ENCODE assay signal across 11 cellular contexts in genomic region chr12:57890191-57891120, GRCh38. TPM values are rescaled to one million over a fixed set of nuclear protein-coding genes. Genes with fewer than 3 reads are reported as not detected.
DNase-seq lines count a peak whose midpoint lies in the region; ATAC-seq, FAIRE-seq and TF ChIP-seq lines count a peak whose summit lies in the region.
"Had no signal": no experiment of that assay in that cellular context is flagged by ENCODE, and none has a peak within 500 bp of the region (broad histone marks: within the 10 kb centered on the region; RNA-seq: fewer than 3 reads in every experiment).

No MANE protein-coding gene starts in this region.

- H3K9me3 ChIP-seq in right atrium auricular region (no peaks in the 10 kb centered on the region), duodenal mucosa (ENCODE audit: control insufficient read depth in 1 of 2, low read length in 2 of 2) (no peaks in the 10 kb centered on the region), aorta (ENCODE audit: control insufficient read depth, low read length) (no peaks in the 10 kb centered on the region)

- H3K4me1 ChIP-seq in right atrium auricular region (peaks cover 0 to 87% of the 10 kb centered on the region in 2 donors), duodenal mucosa (ENCODE audit: control insufficient read depth in 1 of 2, insufficient read depth in 2 of 2, low read length in 2 of 2) (peaks cover 60 to 63% of the 10 kb centered on the region in 2 donors), aorta (ENCODE audit: control insufficient read depth in 1 of 2, insufficient read depth in 2 of 2, low read length in 2 of 2) (no peaks in the 10 kb centered on the region)

- peaks cover 0 to 7% (median 3%) of the 10 kb centered on the region in 7 donors for H3K9me3 Mint-ChIP-seq in naive B cell

- ATAC-seq in left ventricle myocardium superior, result no peak
- no peak for ATAC-seq in naive B cell (ENCODE audit: low read depth in 2 of 2)
- ATAC-seq in aorta (ENCODE audit: low FRiP score), result no peak
- no peak for ATAC-seq in HG03469 (IDR thresholded peaks at IDR 0.05; ENCODE audit: unreplicated experiment)
- no peak for ATAC-seq in GM19452 (IDR thresholded peaks at IDR 0.05; ENCODE audit: unreplicated experiment)

- no peak overlapping the region for H3K9ac ChIP-seq in duodenal mucosa (ENCODE audit: low read depth in 1 of 2, low read length in 2 of 2)

- 42 to 46% methylated on average over 14 of the region's 14 CpGs for WGBS in aorta, 2 donors

- FAIRE-seq in RCC 7860 (lab: Jason Lieb, UNC), result no peak
- FAIRE-seq: endothelial cell of umbilical vein, GM12891 had no signal

- intact Hi-C loops in left ventricle myocardium superior (cut with micrococcal nuclease), result no loop called here
- intact Hi-C loops in aorta (cut with DNase I), result no loop called here

- peak overlapping the region in 4 of 6 donors; percentile 26 to 65 (median 50) for H3K27ac Mint-ChIP-seq in naive B cell

- no peak for TF ChIP-seq CTCF in right atrium auricular region (IDR thresholded peaks at IDR 0.05)

- H3K36me3 ChIP-seq in right atrium auricular region (no peaks in the 10 kb centered on the region), duodenal mucosa (ENCODE audit: control insufficient read depth in 1 of 2, insufficient read depth in 2 of 2, low read length in 2 of 2) (no peaks in the 10 kb centered on the region), aorta (ENCODE audit: control insufficient read depth in 1 of 2, insufficient read depth in 2 of 2, low read length in 1 of 2) (no peaks in the 10 kb centered on the region)

- H3K4me3 ChIP-seq in right atrium auricular region (no peak overlapping the region), duodenal mucosa (ENCODE audit: low read depth in 1 of 2, low read length in 2 of 2) (no peak overlapping the region), aorta (ENCODE audit: low read length in 2 of 2) (no peak overlapping the region)

- peaks cover 15 to 27% (median 25%) of the 10 kb centered on the region in 3 donors for H3K4me1 Mint-ChIP-seq in naive B cell

- no peaks in the 10 kb centered on the region for H3K27me3 ChIP-seq in right atrium auricular region
- no peaks in the 10 kb centered on the region for H3K27me3 ChIP-seq in duodenal mucosa (ENCODE audit: control insufficient read depth in 1 of 2, insufficient read depth in 2 of 2, low read length in 2 of 2)
- no peaks in the 10 kb centered on the region for H3K27me3 ChIP-seq in aorta (ENCODE audit: control insufficient read depth in 1 of 2, insufficient read depth in 2 of 2, low read length in 1 of 2)

- peaks cover 0 to 3% (median 0%) of the 10 kb centered on the region in 3 donors for H3K27me3 Mint-ChIP-seq in naive B cell

- H3K36me3 Mint-ChIP-seq in naive B cell, result no peaks in the 10 kb centered on the region

- DNase-seq in right atrium auricular region (ENCODE audit: low spot score) (no peak), left ventricle myocardium superior (no peak), naive B cell (no peak), aorta (no peak), RCC 7860 (ENCODE audit: low spot score) (no peak)
- DNase-seq: activated T-cell treated with anti-CD3 and anti-CD28 coated beads, Interleukin-2, amount 50 U/mL, for 48 hours had no signal

- H3K27ac ChIP-seq in right atrium auricular region, result peak overlapping the region; percentile 86 to 91
- peak overlapping the region; percentile 65 for H3K27ac ChIP-seq in duodenal mucosa (ENCODE audit: low read depth, low read length)
- H3K27ac ChIP-seq in aorta (ENCODE audit: low read depth in 1 of 2, low read length in 2 of 2), result peak overlapping the region; percentile 95 to 96

- H3K4me3 Mint-ChIP-seq in naive B cell, result no peak overlapping the region

RNA-seq across cellular contexts. Expression of gene CTDSP2, which starts 43.9 kb away (rescaled TPM):
- total RNA-seq in right atrium auricular region (100 to 1,000 TPM in 1 of 2 donors, 10 to 100 TPM in 1; 67.6 to 105 TPM), left ventricle myocardium superior (104 TPM), aorta (100 to 1,000 TPM; 187 to 252 TPM)
- polyA plus RNA-seq in naive B cell (ENCODE audit: low read depth in 6 of 6) (10 to 100 TPM; 44.3 to 65.3 (median 53.2) TPM), aorta (10 to 100 TPM; 51.2 to 91.7 TPM)

RNA-seq across cellular contexts. Expression of gene ATP23, which starts 50.9 kb away (rescaled TPM):
- 1 to 10 TPM; 2.6 to 6.0 TPM for total RNA-seq in right atrium auricular region
- 8.3 TPM for total RNA-seq in left ventricle myocardium superior
- 10 to 100 TPM; 11.0 to 39.3 (median 22.4) TPM for polyA plus RNA-seq in naive B cell (ENCODE audit: low read depth in 6 of 6)
- 1 to 10 TPM; 3.9 to 5.4 TPM for total RNA-seq in aorta
- polyA plus RNA-seq in aorta, result 10 to 100 TPM in 1 of 2 donors, 1 to 10 TPM in 1; 3.4 to 19.3 TPM
